Comparison of ENCODE assay signal across 8 cellular contexts in genomic region chr10:4770766-4771553, GRCh38. TPM values are rescaled to one million over a fixed set of nuclear protein-coding genes. Genes with fewer than 3 reads are reported as not detected.
DNase-seq lines count a peak whose midpoint lies in the region; ATAC-seq, FAIRE-seq and TF ChIP-seq lines count a peak whose summit lies in the region.

No MANE protein-coding gene starts in this region.

- H3K9ac ChIP-seq in Loucy (ENCODE audit: low read depth, low read length, poor library complexity, severe bottlenecking) (no peak overlapping the region), K562 (ENCODE audit: insufficient read depth in 1 of 2, low read depth in 2 of 2, low read length in 2 of 2) (no peak overlapping the region)

- CTCF ChIA-PET in K562 (lab: Yijun Ruan, JAX; ENCODE audit: low intra/inter-chr PET ratio): interaction anchor here (1.4 kb wide), 1 partner anchor 1574 kb away, joined by 3 read pairs; no protein-coding TSS in a partner anchor

- H3K27ac ChIP-seq in K562 (ENCODE audit: extremely low read depth, low read depth, low read length): no peak overlapping the region

- ATAC-seq in K562: no peak
- ATAC-seq in GM18858 (IDR thresholded peaks at IDR 0.05; ENCODE audit: unreplicated experiment): no peak
- ATAC-seq in naive thymus-derived CD8-positive, alpha-beta T cell: no peak

- no peak overlapping the region for H3K27ac Mint-ChIP-seq in naive thymus-derived CD8-positive, alpha-beta T cell

- in situ Hi-C loops in K562 (cut with MboI): loop anchor here (25.0 kb wide), 1 partner anchor 1559 kb away; no protein-coding TSS in a partner anchor

- H3K9me3 Mint-ChIP-seq in naive thymus-derived CD8-positive, alpha-beta T cell: peaks cover 0 to 2% (median 0%) of the 10 kb centered on the region in 9 donors

- no peaks in the 10 kb centered on the region for H3K9me3 ChIP-seq in Loucy (ENCODE audit: insufficient read depth, low read depth, low read length)
- H3K9me3 ChIP-seq in K562 (replicated peaks; ENCODE audit: control insufficient read depth, insufficient read depth, low read depth, low read length): no peaks in the 10 kb centered on the region

- no peak for TF ChIP-seq EP300 in K562 (IDR thresholded peaks at IDR 0.05; ENCODE audit: low read length)

- H3K4me3 Mint-ChIP-seq in naive thymus-derived CD8-positive, alpha-beta T cell: no peak overlapping the region

- intact Hi-C loops in K562 (cut with micrococcal nuclease): loop anchor here (5.0 kb wide), 1 partner anchor 1534 kb away; no protein-coding TSS in a partner anchor

- no peaks in the 10 kb centered on the region for H3K36me3 Mint-ChIP-seq in naive thymus-derived CD8-positive, alpha-beta T cell

- no peak for FAIRE-seq in K562 (lab: Jason Lieb, UNC)

- no peaks in the 10 kb centered on the region for H4K20me1 ChIP-seq in Loucy (ENCODE audit: insufficient read depth, low read length, poor library complexity, severe bottlenecking)
- H4K20me1 ChIP-seq in K562 (replicated peaks; ENCODE audit: control insufficient read depth, insufficient read depth, low read length): no peaks in the 10 kb centered on the region

- POLR2A ChIA-PET in K562 (lab: Yijun Ruan, JAX): interaction anchor here (1.2 kb wide), 1 partner anchor 9 kb away, joined by 3 read pairs; no protein-coding TSS in a partner anchor
- POLR2A ChIA-PET in naive thymus-derived CD8-positive, alpha-beta T cell (lab: Charles Lee): no interaction called here

- no peaks in the 10 kb centered on the region for H3K79me2 ChIP-seq in Loucy (ENCODE audit: insufficient read depth, low read length)
- no peaks in the 10 kb centered on the region for H3K79me2 ChIP-seq in K562 (ENCODE audit: control insufficient read depth, insufficient read depth, low read length)

- TF ChIP-seq CTCF in Loucy (conservative IDR thresholded peaks at IDR 0.05; ENCODE audit: low read length) (peak; percentile 39), K562 (IDR thresholded peaks at IDR 0.05 in 2 of 3, conservative IDR thresholded peaks at IDR 0.05 in 1 of 3; ENCODE audit: insufficient read depth in 2 of 3, low read depth in 1 of 3, low read length in 3 of 3) (peak in 2 of 3 experiments; percentile 31 to 57; a peak in 2 of 6 replicates)

- TF ChIP-seq POLR2A in K562 (conservative IDR thresholded peaks at IDR 0.05): no peak

- H3K9me1 ChIP-seq in K562 (ENCODE audit: control insufficient read depth, insufficient read depth, low read length): no peaks in the 10 kb centered on the region

- H3K27me3 ChIP-seq in Loucy (ENCODE audit: insufficient read depth, low read length, poor library complexity, severe bottlenecking): no peaks in the 10 kb centered on the region
- peaks cover 0 to 6% of the 10 kb centered on the region in 2 experiments; a peak in 1 of 5 replicates for H3K27me3 ChIP-seq in K562 (ENCODE audit: control insufficient read depth in 2 of 2, insufficient read depth in 2 of 2, low read length in 2 of 2)

- H3K4me2 ChIP-seq in Loucy (ENCODE audit: low read depth, low read length, poor library complexity, severe bottlenecking) (no peak overlapping the region), K562 (ENCODE audit: insufficient read depth, low read length) (no peak overlapping the region)

- H2AFZ ChIP-seq in Loucy (ENCODE audit: low read length) (no peak overlapping the region), K562 (ENCODE audit: low read depth, low read length) (no peak overlapping the region)

- H3K4me1 Mint-ChIP-seq in naive thymus-derived CD8-positive, alpha-beta T cell: no peaks in the 10 kb centered on the region

- H3K4me3 ChIP-seq in Loucy (ENCODE audit: low read length, poor library complexity, severe bottlenecking) (no peak overlapping the region), K562 (no peak overlapping the region)

- WGBS in K562 (ENCODE audit: insufficient coverage, low coverage, missing lambda C conversion rate): 0% methylated on average over 3 of the region's 3 CpGs

- peaks cover 19 to 49% (median 25%) of the 10 kb centered on the region in 5 donors for H3K27me3 Mint-ChIP-seq in naive thymus-derived CD8-positive, alpha-beta T cell

- H3F3A ChIP-seq in Loucy (ENCODE audit: low read depth): no peaks in the 10 kb centered on the region

- BruUV-seq in K562 (replicated peaks; lab: Mats Ljungman, UMichigan): no TSS peak

- peak; percentile 60 to 68 for TF ChIP-seq RAD21 in K562 (CRISPR knock-in tag; conservative IDR thresholded peaks at IDR 0.05 in 1 of 2, IDR thresholded peaks at IDR 0.05 in 1 of 2)

- H3K36me3 ChIP-seq in Loucy (ENCODE audit: insufficient read depth, low read length) (no peaks in the 10 kb centered on the region), K562 (ENCODE audit: control insufficient read depth, insufficient read depth, low read length) (no peaks in the 10 kb centered on the region)

- DNase-seq in AG20443 (ENCODE audit: low spot score) (peak; percentile 62), K562 (ENCODE audit: extremely low read depth in 1 of 4, low spot score in 3 of 4) (peak in 1 of 4 experiments; percentile 10), left kidney (ENCODE audit: low read depth, low spot score) (peak; percentile 41), DMS79 (lab: John Stamatoyannopoulos, UW) (no peak), activated T-cell treated with anti-CD3 and anti-CD28 coated beads for 4 hours (no peak)
- no peak for DNase-seq in naive thymus-derived CD8-positive, alpha-beta T cell

- no peaks in the 10 kb centered on the region for H3K4me1 ChIP-seq in Loucy (ENCODE audit: insufficient read depth, low read length, poor library complexity, severe bottlenecking)
- H3K4me1 ChIP-seq in K562 (replicated peaks in 1 of 2; ENCODE audit: control insufficient read depth in 2 of 2, insufficient read depth in 2 of 2, low read length in 2 of 2): no peaks in the 10 kb centered on the region

- H3K9me2 ChIP-seq in Loucy (replicated peaks; ENCODE audit: low read depth, low read length): no peaks in the 10 kb centered on the region

TF ChIP-seq in K562, 482 proteins besides CTCF, POLR2A, EP300 and RAD21 (continues in another document):
- TF ChIP-seq TAF9B (IDR thresholded peaks at IDR 0.05; ENCODE audit: partially characterized antibody): no peak
- no peak for TF ChIP-seq MBD1 (CRISPR knock-in tag; IDR thresholded peaks at IDR 0.05)
- no peak for TF ChIP-seq SAFB (IDR thresholded peaks at IDR 0.05; ENCODE audit: borderline replicate concordance, low read depth, low read length)
- no peak for TF ChIP-seq ZNF655 (CRISPR knock-in tag; IDR thresholded peaks at IDR 0.05)
- no peak for TF ChIP-seq THRA (IDR thresholded peaks at IDR 0.05)
- TF ChIP-seq HMG20B (CRISPR knock-in tag; IDR thresholded peaks at IDR 0.05): no peak

RNA-seq across cellular contexts. Expression of gene AKR1E2, which starts 55.0 kb away (rescaled TPM):
- 28.7 and 36.4 TPM in 2 replicates for total RNA-seq in K562 (2011; cell fraction: chromatin; rRNA removed; ENCODE audit: low replicate concordance)
- 18.3 and 20.9 TPM in 2 replicates for total RNA-seq in K562 (2011; cell fraction: nucleolus; rRNA removed)
- 19.0 and 25.1 TPM in 2 replicates for total RNA-seq in K562 (2011; cell fraction: nucleoplasm; rRNA removed)
- total RNA-seq in K562 (2014; rRNA removed) (7.6 and 11.1 TPM in 2 replicates), K562 (2014; rRNA removed; fragmentation: Illumina TruSeq; extraction: Trizol) (12.1 and 13.9 TPM in 2 replicates), K562 (2015; rRNA removed; fragmentation: Illumina TruSeq; extraction: Trizol) (9.1 and 9.7 TPM in 2 replicates), K562 (2021) (16.6 and 17.1 TPM in 2 replicates)
- polyA plus RNA-seq in K562 (2011; rRNA removed) (7.0 and 9.8 TPM in 2 replicates), K562 (2014; fragmentation: Illumina TruSeq; extraction: Trizol) (11.6 and 12.2 TPM in 2 replicates), K562 (2014; fragmentation: Nextera tagmentation; extraction: Ambion mirVana) (1 to 10 TPM; 4.2 to 4.7 TPM), K562 (2014; rRNA removed) (10.9 and 12.1 TPM in 2 replicates)
- polyA plus RNA-seq in K562 (2011; cell fraction: cytosol; rRNA removed): 4.0 and 7.1 TPM in 2 replicates
- 12.8 and 20.9 TPM in 2 replicates for polyA plus RNA-seq in K562 (2011; cell fraction: nucleus; rRNA removed)
- polyA plus RNA-seq in K562 (2012): 9.7 and 16.0 TPM in 2 replicates
- 14.7 and 18.8 TPM in 2 replicates for polyA minus RNA-seq in K562 (2011; rRNA and poly(A)+ RNA removed)
- 4.4 and 5.0 TPM in 2 replicates for polyA minus RNA-seq in K562 (2011; cell fraction: cytosol; rRNA and poly(A)+ RNA removed)
- 12.0 and 12.4 TPM in 2 replicates for polyA minus RNA-seq in K562 (2011; cell fraction: nucleus; rRNA and poly(A)+ RNA removed)
- 10 to 100 TPM; 12.7 to 14.4 TPM for total RNA-seq in naive thymus-derived CD8-positive, alpha-beta T cell
- polyA plus RNA-seq in naive thymus-derived CD8-positive, alpha-beta T cell: 1 to 10 TPM in 1 of 3 donors, under 1 TPM in 1, not detected in 1; 0.67 to 1.6 TPM

Comparison
In these comparisons a context has a peak if more than half of its experiments do, and no peak if none do; other contexts are left out.
1. DNase-seq: peak in AG20443 (single experiment) and left kidney (single experiment); none in DMS79 (single experiment), activated T-cell treated with anti-CD3 and anti-CD28 coated beads for 4 hours (single experiment) and naive thymus-derived CD8-positive, alpha-beta T cell (0 of 10).